ENCODE assay signal across 1 cellular context in the genomic region with DNA sequence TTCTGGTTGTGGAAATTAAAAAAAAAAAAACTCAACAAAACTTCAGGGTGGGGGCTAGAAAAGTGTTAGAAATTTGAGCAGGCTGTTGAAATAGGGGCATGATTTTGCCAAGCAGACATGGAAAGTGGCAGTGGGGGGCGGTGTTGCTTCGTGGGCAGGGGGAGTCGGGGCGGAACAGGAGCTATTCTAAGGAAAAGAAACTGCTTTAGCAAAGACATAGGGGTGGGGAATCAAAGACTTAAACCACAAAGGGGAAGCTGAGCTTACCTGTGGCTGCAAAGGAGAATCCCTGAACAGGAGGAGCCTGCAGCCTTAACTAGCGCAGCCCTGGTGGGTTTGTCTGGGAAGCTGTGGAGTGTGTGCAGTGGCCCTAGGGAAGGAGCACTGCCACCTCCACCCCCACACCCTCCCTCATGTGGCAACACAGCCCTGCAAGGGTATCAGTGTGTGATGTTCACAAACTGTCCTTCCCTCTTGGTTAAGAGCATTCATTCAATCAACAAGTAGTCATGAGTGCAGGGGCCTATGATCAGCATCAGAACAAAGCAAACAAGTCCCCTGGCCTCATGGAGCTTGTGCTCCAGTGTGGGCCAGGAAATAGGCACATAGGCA.
TF ChIP-seq lines count a peak whose summit lies in the region.

No MANE protein-coding gene starts in this region.

TF ChIP-seq in HepG2, 621 proteins besides CTCF, POLR2A, EP300 and RAD21 (continued from another document):
- TF ChIP-seq ATM (IDR thresholded peaks at IDR 0.05; ENCODE audit: borderline replicate concordance), result no peak
- no peak for TF ChIP-seq PITX1 (CRISPR knock-in tag; IDR thresholded peaks at IDR 0.05)
- TF ChIP-seq GLMP (CRISPR knock-in tag; IDR thresholded peaks at IDR 0.05; ENCODE audit: borderline replicate concordance), result no peak
- no peak for TF ChIP-seq JARID2 (CRISPR knock-in tag; IDR thresholded peaks at IDR 0.05; ENCODE audit: insufficient replicate concordance)
- no peak for TF ChIP-seq ZNF446 (CRISPR knock-in tag; IDR thresholded peaks at IDR 0.05)
- no peak for TF ChIP-seq THRA (CRISPR knock-in tag; IDR thresholded peaks at IDR 0.05; ENCODE audit: borderline replicate concordance)
- no peak for TF ChIP-seq ZNF687 (CRISPR knock-in tag; IDR thresholded peaks at IDR 0.05)
- TF ChIP-seq RNF2 (conservative IDR thresholded peaks at IDR 0.05; ENCODE audit: low read depth), result no peak
- TF ChIP-seq ZBTB44 (CRISPR knock-in tag; IDR thresholded peaks at IDR 0.05), result no peak
- no peak for TF ChIP-seq ZNF329 (CRISPR knock-in tag; IDR thresholded peaks at IDR 0.05; ENCODE audit: low read depth)
- TF ChIP-seq ZNF501 (CRISPR knock-in tag; IDR thresholded peaks at IDR 0.05), result no peak
- no peak for TF ChIP-seq ZFX (CRISPR knock-in tag; IDR thresholded peaks at IDR 0.05; ENCODE audit: low read depth)
